In genomic region chr7:138066954-138067394, GRCh38 we compare ENCODE assay signal across 1 cellular context.
TF ChIP-seq lines count a peak whose summit lies in the region.

No MANE protein-coding gene starts in this region.

TF ChIP-seq in HepG2, 621 proteins besides CTCF, POLR2A, EP300 and RAD21 (continued from another document and continues in another):
- no peak for TF ChIP-seq PTBP1 (IDR thresholded peaks at IDR 0.05; ENCODE audit: low read depth, low read length, poor library complexity, severe bottlenecking)
- no peak for TF ChIP-seq NR0B2 (CRISPR knock-in tag; IDR thresholded peaks at IDR 0.05)
- TF ChIP-seq SSRP1 (CRISPR knock-in tag; IDR thresholded peaks at IDR 0.05) = no peak
- TF ChIP-seq DR1 (CRISPR knock-in tag; IDR thresholded peaks at IDR 0.05) = no peak
- TF ChIP-seq ATF7 (IDR thresholded peaks at IDR 0.05) = no peak
- TF ChIP-seq ATF7 (CRISPR knock-in tag; IDR thresholded peaks at IDR 0.05) = no peak; the same call in 1 of the 2 replicates
- no peak for TF ChIP-seq ZNF512B (CRISPR knock-in tag; IDR thresholded peaks at IDR 0.05; ENCODE audit: borderline replicate concordance)
- TF ChIP-seq CENPX (CRISPR knock-in tag; IDR thresholded peaks at IDR 0.05) = no peak
- TF ChIP-seq CBFB (CRISPR knock-in tag; IDR thresholded peaks at IDR 0.05) = no peak
- no peak for TF ChIP-seq SALL2 (CRISPR knock-in tag; IDR thresholded peaks at IDR 0.05)
- TF ChIP-seq SIX4 (CRISPR knock-in tag; IDR thresholded peaks at IDR 0.05) = peak; percentile 70; the same call in 1 of the 2 replicates
- TF ChIP-seq MATR3 (CRISPR knock-in tag; IDR thresholded peaks at IDR 0.05) = no peak
- TF ChIP-seq SALL1 (CRISPR knock-in tag; IDR thresholded peaks at IDR 0.05) = peak; percentile 74; the same call in 1 of the 2 replicates
- TF ChIP-seq CC2D1A (CRISPR knock-in tag; IDR thresholded peaks at IDR 0.05) = no peak
- TF ChIP-seq U2AF1 (optimal IDR thresholded peaks at IDR 0.05; ENCODE audit: low read depth, low read length) = no peak
- TF ChIP-seq HDAC1 (CRISPR knock-in tag; IDR thresholded peaks at IDR 0.05) = peak; percentile 42; the same call in 1 of the 2 replicates
- no peak for TF ChIP-seq TRIM22 (IDR thresholded peaks at IDR 0.05)
- no peak for TF ChIP-seq ZNF337 (CRISPR knock-in tag; IDR thresholded peaks at IDR 0.05; ENCODE audit: borderline replicate concordance, low read depth)
- no peak for TF ChIP-seq ZFP62 (CRISPR knock-in tag; IDR thresholded peaks at IDR 0.05)
- TF ChIP-seq SOX13 (IDR thresholded peaks at IDR 0.05) = peak; percentile 25; the same call in 1 of the 2 replicates
- peak in 1 of 2 experiments; percentile 80; a peak in 2 of 4 replicates for TF ChIP-seq SOX13 (CRISPR knock-in tag; conservative IDR thresholded peaks at IDR 0.05 in 1 of 2, IDR thresholded peaks at IDR 0.05 in 1 of 2)
- no peak for TF ChIP-seq MAF1 (CRISPR knock-in tag; IDR thresholded peaks at IDR 0.05; ENCODE audit: borderline replicate concordance)
- TF ChIP-seq HMGA1 (CRISPR knock-in tag; conservative IDR thresholded peaks at IDR 0.05) = no peak
- no peak for TF ChIP-seq KLF12 (CRISPR knock-in tag; IDR thresholded peaks at IDR 0.05; ENCODE audit: borderline replicate concordance)
- TF ChIP-seq PLRG1 (conservative IDR thresholded peaks at IDR 0.05) = no peak
- TF ChIP-seq CAMTA2 (CRISPR knock-in tag; IDR thresholded peaks at IDR 0.05; ENCODE audit: borderline replicate concordance) = no peak
- TF ChIP-seq SP5 (CRISPR knock-in tag; IDR thresholded peaks at IDR 0.05; ENCODE audit: borderline replicate concordance, low read depth) = no peak
- no peak for TF ChIP-seq HNRNPL (IDR thresholded peaks at IDR 0.05; ENCODE audit: low read depth, low read length)
- no peak for TF ChIP-seq E2F5 (CRISPR knock-in tag; conservative IDR thresholded peaks at IDR 0.05)
- TF ChIP-seq ZNF589 (CRISPR knock-in tag; conservative IDR thresholded peaks at IDR 0.05) = no peak
- TF ChIP-seq ATF6 (CRISPR knock-in tag; conservative IDR thresholded peaks at IDR 0.05) = no peak
- TF ChIP-seq ZSCAN25 (CRISPR knock-in tag; IDR thresholded peaks at IDR 0.05) = no peak
- no peak for TF ChIP-seq FOXP1 (IDR thresholded peaks at IDR 0.05)
- peak; percentile 54; the same call in 1 of the 2 replicates for TF ChIP-seq FOXP1 (CRISPR knock-in tag; IDR thresholded peaks at IDR 0.05)
- no peak for TF ChIP-seq ATF1 (CRISPR knock-in tag; IDR thresholded peaks at IDR 0.05)
- TF ChIP-seq PHF20 (CRISPR knock-in tag; IDR thresholded peaks at IDR 0.05) = no peak
- TF ChIP-seq MBNL3 (CRISPR knock-in tag; conservative IDR thresholded peaks at IDR 0.05) = no peak
- TF ChIP-seq MAFF (IDR thresholded peaks at IDR 0.05; ENCODE audit: low read depth, low read length) = no peak
- TF ChIP-seq ISX (CRISPR knock-in tag; conservative IDR thresholded peaks at IDR 0.05) = no peak
- no peak for TF ChIP-seq MLX (CRISPR knock-in tag; IDR thresholded peaks at IDR 0.05)
- no peak for TF ChIP-seq CERS6 (CRISPR knock-in tag; IDR thresholded peaks at IDR 0.05)
- no peak for TF ChIP-seq MEIS1 (CRISPR knock-in tag; IDR thresholded peaks at IDR 0.05; ENCODE audit: borderline replicate concordance)
- TF ChIP-seq KLF6 (CRISPR knock-in tag; IDR thresholded peaks at IDR 0.05) = no peak
- no peak for TF ChIP-seq ZBTB42 (CRISPR knock-in tag; IDR thresholded peaks at IDR 0.05)
- no peak; the same call in 1 of the 2 replicates for TF ChIP-seq ZHX1 (CRISPR knock-in tag; IDR thresholded peaks at IDR 0.05; ENCODE audit: low read depth)
- TF ChIP-seq TBX2 (CRISPR knock-in tag; IDR thresholded peaks at IDR 0.05; ENCODE audit: borderline replicate concordance) = peak; percentile 40; the same call in 1 of the 2 replicates
- TF ChIP-seq ZNF781 (CRISPR knock-in tag; IDR thresholded peaks at IDR 0.05; ENCODE audit: borderline replicate concordance, not compliant biosample characterization) = no peak
- TF ChIP-seq ZBTB44 (CRISPR knock-in tag; IDR thresholded peaks at IDR 0.05) = no peak
- no peak for TF ChIP-seq ZNF513 (CRISPR knock-in tag; conservative IDR thresholded peaks at IDR 0.05)
- no peak for TF ChIP-seq PBX2 (CRISPR knock-in tag; IDR thresholded peaks at IDR 0.05)
- 0 out of 2 replicates have a peak, but pooled peaks have one; percentile 19 for TF ChIP-seq HOXA5 (CRISPR knock-in tag; IDR thresholded peaks at IDR 0.05)
- TF ChIP-seq SP140L (CRISPR knock-in tag; IDR thresholded peaks at IDR 0.05; ENCODE audit: borderline replicate concordance) = no peak
- no peak for TF ChIP-seq ZBTB1 (CRISPR knock-in tag; IDR thresholded peaks at IDR 0.05; ENCODE audit: borderline replicate concordance)
- no peak for TF ChIP-seq ZFP36L1 (CRISPR knock-in tag; IDR thresholded peaks at IDR 0.05)
- peak; percentile 86 for TF ChIP-seq TCF7 (IDR thresholded peaks at IDR 0.05; ENCODE audit: low read depth)
- TF ChIP-seq EZH2 (conservative IDR thresholded peaks at IDR 0.05; ENCODE audit: low read depth, low read length) = no peak
- TF ChIP-seq CENPT (CRISPR knock-in tag; IDR thresholded peaks at IDR 0.05; ENCODE audit: low read depth) = no peak
- TF ChIP-seq ZNF543 (CRISPR knock-in tag; IDR thresholded peaks at IDR 0.05) = no peak
